ENCODE assay signal across 8 cellular contexts in the genomic region with DNA sequence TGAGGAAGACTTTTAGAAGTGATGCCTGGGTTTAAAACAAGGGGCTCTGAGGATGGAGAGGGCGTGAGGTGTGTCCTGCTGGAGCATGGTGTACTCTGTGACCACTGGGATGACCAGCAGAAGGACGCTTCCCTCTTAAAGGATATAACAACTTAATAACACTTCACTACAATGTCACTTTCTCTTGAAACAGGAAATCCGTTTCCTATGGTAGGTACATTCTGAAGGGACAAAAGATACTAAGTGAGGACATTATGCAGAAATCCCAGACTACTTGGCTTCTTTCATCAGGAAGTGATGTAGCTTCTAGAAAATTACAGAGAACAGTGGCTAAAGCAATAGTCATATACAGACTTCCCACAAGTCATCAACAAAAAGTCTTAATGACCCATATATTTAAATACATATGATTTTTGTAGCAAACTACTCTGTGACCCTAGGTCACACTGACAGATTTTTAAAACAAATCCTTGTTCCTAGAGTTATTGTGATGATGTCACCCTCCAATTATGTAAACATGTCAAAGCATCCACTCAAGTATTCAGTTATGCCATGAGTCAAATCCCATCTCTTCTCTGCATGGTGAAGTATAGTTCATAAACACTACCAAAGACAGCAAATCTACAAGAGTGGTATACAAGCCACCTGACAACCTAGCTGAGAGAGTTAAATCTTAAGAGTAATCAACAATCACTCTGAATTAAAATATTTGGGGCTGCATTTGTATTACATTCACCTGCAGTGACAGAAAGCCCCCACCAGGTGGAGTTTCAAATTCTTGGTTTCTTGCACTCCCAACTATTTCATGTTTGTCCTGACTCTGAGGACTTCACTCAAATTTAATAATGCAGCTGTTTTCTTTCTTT. TPM values are rescaled to one million over a fixed set of nuclear protein-coding genes. Genes with fewer than 3 reads are reported as not detected.
DNase-seq lines count a peak whose midpoint lies in the region; ATAC-seq and TF ChIP-seq lines count a peak whose summit lies in the region.

No MANE protein-coding gene starts in this region.

- H3K9me2 ChIP-seq in GM23338 (ENCODE audit: insufficient read depth), result no peaks in the 10 kb centered on the region
- no peaks in the 10 kb centered on the region for H3K9me2 ChIP-seq in SK-N-SH

- no peaks in the 10 kb centered on the region for H3K9me3 ChIP-seq in SK-N-SH
- H3K9me3 ChIP-seq in right lobe of liver, result no peaks in the 10 kb centered on the region

- WGBS in SK-N-SH (ENCODE audit: low lambda C conversion rate), result 87% methylated on average over 3 of the region's 3 CpGs
- WGBS in right lobe of liver (ENCODE audit: insufficient coverage, low coverage, low lambda C conversion rate, missing lambda C conversion rate), result 62% methylated on average over 3 of the region's 3 CpGs

- H3K36me3 Mint-ChIP-seq in GM23338 (ENCODE audit: low read depth) (peaks cover 17% of the 10 kb centered on the region), chondrocyte (ENCODE audit: low read depth) (peaks cover 11% of the 10 kb centered on the region)

- POLR2A ChIA-PET in SK-N-SH (lab: Yijun Ruan, JAX), result no interaction called here

- peak overlapping the region; percentile 11; the same call in 1 of the 2 replicates for H3K27ac Mint-ChIP-seq in GM23338
- peak overlapping the region; percentile 73 for H3K27ac Mint-ChIP-seq in chondrocyte (ENCODE audit: unreplicated experiment)

- H3F3A ChIP-seq in GM23338 (replicated peaks; ENCODE audit: low read depth) (no peaks in the 10 kb centered on the region), SK-N-SH (replicated peaks; ENCODE audit: insufficient read depth) (peaks cover 40% of the 10 kb centered on the region)

- H3K4me3 ChIP-seq in GM23338 (no peak overlapping the region), SK-N-SH (ENCODE audit: low read depth in 2 of 2, low read length in 1 of 2) (no peak overlapping the region), right lobe of liver (no peak overlapping the region)

- H4K20me1 ChIP-seq in GM23338 (replicated peaks; ENCODE audit: insufficient read depth) (peaks cover 10% of the 10 kb centered on the region), SK-N-SH (ENCODE audit: insufficient read depth) (peaks cover 39% of the 10 kb centered on the region)

- H2AFZ ChIP-seq in GM23338, result no peak overlapping the region
- H2AFZ ChIP-seq in SK-N-SH (ENCODE audit: low read depth), result no peak overlapping the region

- H3K9me3 Mint-ChIP-seq in GM23338, result no peaks in the 10 kb centered on the region
- no peaks in the 10 kb centered on the region for H3K9me3 Mint-ChIP-seq in chondrocyte (ENCODE audit: low read depth)

- peak; percentile 68 for TF ChIP-seq RAD21 in SK-N-SH (IDR thresholded peaks at IDR 0.05; ENCODE audit: low read length)

- H3K4me3 Mint-ChIP-seq in GM23338 (no peak overlapping the region), chondrocyte (ENCODE audit: unreplicated experiment) (no peak overlapping the region)

- H3K27me3 Mint-ChIP-seq in GM23338 (ENCODE audit: insufficient read depth, low read depth, poor library complexity) (peaks cover 2% of the 10 kb centered on the region), chondrocyte (ENCODE audit: low read depth) (no peaks in the 10 kb centered on the region)

- no peaks in the 10 kb centered on the region for H3K27me3 ChIP-seq in GM23338 (ENCODE audit: insufficient read depth)
- H3K27me3 ChIP-seq in SK-N-SH (ENCODE audit: insufficient read depth), result no peaks in the 10 kb centered on the region
- H3K27me3 ChIP-seq in right lobe of liver, result no peaks in the 10 kb centered on the region

- H3K4me2 ChIP-seq in GM23338, result no peak overlapping the region
- H3K4me2 ChIP-seq in SK-N-SH, result peak overlapping the region; percentile 10; the same call in 1 of the 2 replicates

- no peak overlapping the region for H3K9ac ChIP-seq in SK-N-SH

- H3K36me3 ChIP-seq in GM23338 (ENCODE audit: insufficient read depth), result peaks cover 6% of the 10 kb centered on the region; the same call in 1 of the 2 replicates
- peaks cover 49 to 78% of the 10 kb centered on the region in 2 experiments for H3K36me3 ChIP-seq in SK-N-SH (replicated peaks in 1 of 2; ENCODE audit: control insufficient read depth in 1 of 2, insufficient read depth in 2 of 2, low read length in 1 of 2)
- H3K36me3 ChIP-seq in right lobe of liver, result peaks cover 0 to 10% (median 1%) of the 10 kb centered on the region in 4 donors

- ATAC-seq in GM23338 (peak; percentile 32; the same call in 2 of the 3 replicates), right lobe of liver (peak; percentile 45 to 56 (median 52)), HG03457 (IDR thresholded peaks at IDR 0.05; ENCODE audit: unreplicated experiment) (no peak)

- intact Hi-C loops in right lobe of liver (cut with DNase I), result loop anchor here in 1 of 2 donors (10.0 kb wide), 1 partner anchor 119 kb away; no protein-coding TSS in a partner anchor

- DNase-seq in CD1c-positive myeloid dendritic cell (ENCODE audit: extremely low spot score) (peak; percentile 59), GM23338 (ENCODE audit: low spot score) (peak; percentile 72), SK-N-SH (peak; percentile 52), chondrocyte (ENCODE audit: low spot score) (no peak), right lobe of liver (no peak), NCI-H2081 treated with DMSO at 0.1 percent for 48 hours (lab: John Stamatoyannopoulos, UW) (no peak)
- peak; percentile 10 to 13 for DNase-seq in stimulated activated CD8-positive, alpha-beta memory T cell treated with anti-CD3 and anti-CD28 coated beads, Interleukin-7, amount 100 ng/mL, for 1 hour (ENCODE audit: low read depth in 2 of 2)

- H3K27ac ChIP-seq in GM23338 (ENCODE audit: low read depth), result peak overlapping the region; percentile 23; the same call in 1 of the 2 replicates
- peak overlapping the region in 1 of 2 experiments; percentile 29; a peak in 3 of 4 replicates for H3K27ac ChIP-seq in SK-N-SH (ENCODE audit: low read depth in 2 of 2, low read length in 1 of 2)
- H3K27ac ChIP-seq in right lobe of liver, result peak overlapping the region; percentile 48 to 98 (median 93)

- no peaks in the 10 kb centered on the region; the same call in 1 of the 2 replicates for H3K79me2 ChIP-seq in GM23338 (replicated peaks; ENCODE audit: insufficient read depth)
- peaks cover 29% of the 10 kb centered on the region; the same call in 1 of the 2 replicates for H3K79me2 ChIP-seq in SK-N-SH (ENCODE audit: insufficient read depth)

- no peak for TF ChIP-seq POLR2A in right lobe of liver (IDR thresholded peaks at IDR 0.05)

- H3K4me1 Mint-ChIP-seq in GM23338 (peaks cover 44% of the 10 kb centered on the region), chondrocyte (ENCODE audit: low read depth) (peaks cover 41% of the 10 kb centered on the region)

- TF ChIP-seq CTCF in GM23338 (conservative IDR thresholded peaks at IDR 0.05; ENCODE audit: low read depth in 2 of 2) (peak; percentile 56 to 90), SK-N-SH (IDR thresholded peaks at IDR 0.05) (peak; percentile 94), chondrocyte (IDR thresholded peaks at IDR 0.05) (peak; percentile 99), right lobe of liver (IDR thresholded peaks at IDR 0.05) (peak; percentile 81 to 92 (median 88))

- peaks cover 33% of the 10 kb centered on the region for H3K4me1 ChIP-seq in GM23338 (ENCODE audit: insufficient read depth)
- H3K4me1 ChIP-seq in SK-N-SH (ENCODE audit: control insufficient read depth in 1 of 2, insufficient read depth in 2 of 2, low read depth in 1 of 2, low read length in 1 of 2), result peaks cover 9 to 27% of the 10 kb centered on the region in 2 experiments
- H3K4me1 ChIP-seq in right lobe of liver, result peaks cover 0 to 47% (median 20%) of the 10 kb centered on the region in 4 donors

- CTCF ChIA-PET in SK-N-SH (lab: Yijun Ruan, JAX), result interaction anchor here (0.7 to 30.2 kb wide), 31 partner anchors 9 to 1359 kb away, joined by 3 to 630 read pairs (median 5); partner anchors contain the start of genes MN1 and PITPNB

- TF ChIP-seq EP300 in SK-N-SH (IDR thresholded peaks at IDR 0.05; ENCODE audit: borderline replicate concordance in 1 of 2, low read depth in 1 of 2, low read length in 1 of 2), result no peak

TF ChIP-seq in SK-N-SH, 30 proteins besides CTCF, POLR2A, EP300 and RAD21:
- no peak for TF ChIP-seq TAF1 (IDR thresholded peaks at IDR 0.05; ENCODE audit: borderline replicate concordance, low read depth, low read length)
- peak; percentile 63 for TF ChIP-seq JUND (IDR thresholded peaks at IDR 0.05)
- TF ChIP-seq SMC3 (IDR thresholded peaks at IDR 0.05; ENCODE audit: low read depth, low read length), result peak; percentile 72
- TF ChIP-seq FOXM1 (IDR thresholded peaks at IDR 0.05; ENCODE audit: low read depth), result no peak
- 0 out of 2 replicates have a peak, but pooled peaks have one; percentile 19 for TF ChIP-seq MXI1 (IDR thresholded peaks at IDR 0.05; ENCODE audit: low read depth, low read length)
- TF ChIP-seq FOSL2 (IDR thresholded peaks at IDR 0.05; ENCODE audit: borderline replicate concordance, low read depth), result peak; percentile 40; the same call in 1 of the 2 replicates
- TF ChIP-seq PBX3 (IDR thresholded peaks at IDR 0.05), result peak; percentile 59; the same call in 1 of the 2 replicates
- TF ChIP-seq MAX (IDR thresholded peaks at IDR 0.05; ENCODE audit: low read depth), result 0 out of 2 replicates have a peak, but pooled peaks have one; percentile 14
- TF ChIP-seq CHD2 (IDR thresholded peaks at IDR 0.05; ENCODE audit: low read length, partially characterized antibody), result no peak

RNA-seq across cellular contexts. Expression of gene PITPNB, which starts 32.8 kb away (rescaled TPM):
- 56.0 and 56.7 TPM in 2 replicates for total RNA-seq in GM23338 (2014; rRNA removed; shearing (Covaris generic))
- 39.2 and 50.9 TPM in 2 replicates for polyA plus RNA-seq in GM23338 (2016; fragmentation: Nextera tagmentation; extraction: Ambion mirVana)
- polyA plus RNA-seq in SK-N-SH (2012; rRNA removed), result 32.3 and 38.7 TPM in 2 replicates
- polyA plus RNA-seq in SK-N-SH (2012; cell fraction: cytosol; rRNA removed), result 41.6 and 48.2 TPM in 2 replicates
- 20.0 and 38.6 TPM in 2 replicates for polyA plus RNA-seq in SK-N-SH (2012; cell fraction: nucleus; rRNA removed)
- total RNA-seq in chondrocyte, result 77.9 to 95.8 TPM (median 78.7 TPM) in 3 replicates
- 10 to 100 TPM; 28.7 to 60.6 (median 37.6) TPM for total RNA-seq in right lobe of liver

Comparison
In these comparisons a context has a peak if more than half of its experiments do, and no peak if none do; other contexts are left out.
1. DNase-seq: peak in CD1c-positive myeloid dendritic cell (single experiment), GM23338 (single experiment), SK-N-SH (single experiment) and stimulated activated CD8-positive, alpha-beta memory T cell treated with anti-CD3 and anti-CD28 coated beads, Interleukin-7, amount 100 ng/mL, for 1 hour (2 of 2); none in chondrocyte (single experiment), right lobe of liver (0 of 3) and NCI-H2081 treated with DMSO at 0.1 percent for 48 hours (single experiment).
2. Peak in every context shown above with its lines, with median percentiles within 50 percentile points of each other: CTCF ChIP-seq.